In the genomic region with DNA sequence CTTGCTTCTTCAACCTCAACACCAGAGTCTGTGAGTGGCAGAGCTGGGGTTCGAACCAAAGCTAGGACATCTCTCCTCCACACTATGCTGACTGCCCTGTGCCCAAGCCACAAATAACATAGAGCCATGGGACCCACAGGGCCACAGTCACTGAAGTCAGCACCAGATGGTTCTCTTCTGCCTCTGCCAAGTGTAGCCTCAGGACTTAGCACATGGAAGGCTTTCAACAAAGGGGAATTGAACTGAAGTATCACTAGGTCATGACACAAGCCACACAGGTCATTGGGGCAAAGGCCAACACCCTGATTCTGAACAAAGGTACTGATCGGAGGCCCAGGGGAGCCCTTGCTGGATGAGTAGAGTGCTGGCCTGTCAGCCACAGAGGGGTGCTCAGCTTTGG, we compare ENCODE assay signal across 17 cellular contexts.
"Had no signal": no experiment of that assay in that cellular context is flagged by ENCODE, and none has a peak within 500 bp of the region (broad histone marks: within the 10 kb centered on the region; RNA-seq: fewer than 3 reads in every experiment).

No MANE protein-coding gene starts in this region.

- H3K36me3 ChIP-seq: esophagus squamous epithelium, pancreas, upper lobe of left lung had no signal

- ATAC-seq: activated CD8-positive, alpha-beta T cell treated with anti-CD3 and anti-CD28 coated beads, Interleukin-2, amount 10 ng/mL, durations not matched to agents 7 days and 5 days; activated T-cell treated with anti-CD3 and anti-CD28 coated beads, Interleukin-2, amount 50 U/mL, for 72 hours; stimulated activated naive B cell treated with anti-CD40 and anti-IgM and Interleukin-4, amounts not matched to agents 10 μg/mL and 1 μg/mL and 100 μg/mL, for 72 hours had no signal

- H3K27ac ChIP-seq: esophagus squamous epithelium, pancreas, upper lobe of left lung had no signal

- H3K4me1 Mint-ChIP-seq: central memory CD8-positive, alpha-beta T cell had no signal

- H3K27me3 ChIP-seq: pancreas, upper lobe of left lung had no signal

- H3K36me3 Mint-ChIP-seq: activated naive CD8-positive, alpha-beta T cell; mesothelial cell of epicardium; stimulated activated naive B cell treated with anti-CD40 and anti-IgM and Interleukin-4, amounts not matched to agents 10 μg/mL and 1 μg/mL and 100 μg/mL, for 72 hours had no signal

- H3K27ac Mint-ChIP-seq: activated CD8-positive, alpha-beta T cell treated with anti-CD3 and anti-CD28 coated beads, Interleukin-2, amount 10 ng/mL, durations not matched to agents 7 days and 5 days; activated naive CD8-positive, alpha-beta T cell; activated T-cell treated with anti-CD3 and anti-CD28 coated beads, Interleukin-2, amount 50 U/mL, for 72 hours; mesothelial cell of epicardium; stimulated activated naive B cell treated with anti-CD40 and anti-IgM and Interleukin-4, amounts not matched to agents 10 μg/mL and 1 μg/mL and 100 μg/mL, for 72 hours; T-helper 1 cell treated with Interleukin-12 subunit alpha and Interleukin-12 subunit beta and Interleukin-4 antibody, amounts not matched to agents 30 μg/mL and 1 μg/mL, for 36 hours had no signal

- H3K4me3 Mint-ChIP-seq: activated CD8-positive, alpha-beta T cell treated with anti-CD3 and anti-CD28 coated beads, Interleukin-2, amount 10 ng/mL, durations not matched to agents 7 days and 5 days; activated naive CD8-positive, alpha-beta T cell; activated T-cell treated with anti-CD3 and anti-CD28 coated beads, Interleukin-2, amount 50 U/mL, for 72 hours; central memory CD8-positive, alpha-beta T cell; mesothelial cell of epicardium; stimulated activated naive B cell treated with anti-CD40 and anti-IgM and Interleukin-4, amounts not matched to agents 10 μg/mL and 1 μg/mL and 100 μg/mL, for 72 hours; T-helper 1 cell treated with Interleukin-12 subunit alpha and Interleukin-12 subunit beta and Interleukin-4 antibody, amounts not matched to agents 30 μg/mL and 1 μg/mL, for 36 hours had no signal

- H3K4me3 ChIP-seq: esophagus squamous epithelium, pancreas, upper lobe of left lung had no signal

- H3K4me1 ChIP-seq: upper lobe of left lung had no signal

- DNase-seq: activated CD4-positive, alpha-beta T cell treated with anti-CD3 and anti-CD28 coated beads for 4 hours; activated CD8-positive, alpha-beta memory T cell treated with anti-CD3 and anti-CD28 coated beads, Interleukin-2, amount 50 U/mL, for 4 hours; activated CD8-positive, alpha-beta T cell treated with anti-CD3 and anti-CD28 coated beads, Interleukin-2, amount 10 ng/mL, durations not matched to agents 7 days and 5 days; activated gamma-delta T cell treated with Interleukin-2 at 50 U/mL for 16 hours; activated T-cell treated with anti-CD3 and anti-CD28 coated beads, Interleukin-2, amount 50 U/mL, for 72 hours; amniotic stem cell; effector CD8-positive, alpha-beta T cell; esophagus squamous epithelium; hippocampal formation; pancreas; stimulated activated CD4-positive, alpha-beta T cell treated with anti-CD3 and anti-CD28 coated beads, Interleukin-2, amount 100 ng/mL, for 48 hours; stimulated activated naive B cell treated with anti-CD40 and anti-IgM and Interleukin-4, amounts not matched to agents 10 μg/mL and 1 μg/mL and 100 μg/mL, for 72 hours; upper lobe of left lung had no signal

- H3K9me3 Mint-ChIP-seq: activated T-cell treated with anti-CD3 and anti-CD28 coated beads, Interleukin-2, amount 50 U/mL, for 72 hours; central memory CD8-positive, alpha-beta T cell; mesothelial cell of epicardium; stimulated activated naive B cell treated with anti-CD40 and anti-IgM and Interleukin-4, amounts not matched to agents 10 μg/mL and 1 μg/mL and 100 μg/mL, for 72 hours; T-helper 1 cell treated with Interleukin-12 subunit alpha and Interleukin-12 subunit beta and Interleukin-4 antibody, amounts not matched to agents 30 μg/mL and 1 μg/mL, for 36 hours had no signal

- H3K9me3 ChIP-seq: esophagus squamous epithelium, pancreas, upper lobe of left lung had no signal
